In the genomic region with DNA sequence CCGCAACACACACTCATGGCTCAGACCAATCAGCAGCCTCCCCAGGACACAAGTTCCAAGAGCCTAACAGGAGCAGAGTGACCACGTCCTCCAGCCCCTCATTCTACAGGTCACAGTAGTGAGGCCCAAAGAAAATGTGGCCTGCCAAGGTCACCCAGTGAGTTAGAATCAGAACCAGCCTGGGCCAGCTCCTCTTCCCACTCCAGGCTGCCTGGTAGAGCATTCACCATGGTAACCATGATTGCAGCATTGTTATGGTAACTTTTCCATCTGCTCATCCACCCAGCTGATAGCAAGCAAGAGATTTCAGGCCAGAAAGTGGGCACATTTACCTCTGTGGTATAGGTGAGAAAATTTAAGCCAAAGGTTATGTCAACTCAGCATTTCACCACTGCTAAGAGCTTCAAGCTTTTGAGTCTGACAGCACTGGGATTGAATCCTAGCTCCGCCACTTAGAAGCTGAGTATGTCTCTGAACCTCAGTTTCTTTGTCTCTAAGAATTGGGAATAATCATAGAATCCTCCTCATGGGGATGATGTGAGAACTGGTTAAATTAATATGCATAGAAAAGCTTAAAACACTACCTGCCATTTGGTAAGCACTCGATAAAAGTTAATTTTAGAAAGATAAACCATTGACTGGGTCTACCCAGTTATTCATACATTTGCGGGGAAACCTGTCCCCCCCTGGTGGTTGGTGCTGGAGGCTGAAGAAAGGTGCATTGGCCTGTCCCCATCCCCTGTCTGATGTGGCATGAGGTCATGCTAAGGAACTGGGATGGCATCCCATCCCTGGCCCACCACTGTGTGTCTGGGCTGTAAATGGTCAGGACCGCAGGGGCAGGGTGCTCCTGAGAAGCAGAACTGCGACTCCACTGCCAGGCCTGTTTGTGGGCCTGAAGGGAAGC, we compare ENCODE assay signal across 8 cellular contexts.
A peak's percentile ranks its signal among the peaks of the same experiment; 100 is the strongest.
DNase-seq lines count a peak whose midpoint lies in the region; ATAC-seq and TF ChIP-seq lines count a peak whose summit lies in the region.

No MANE protein-coding gene starts in this region.

- H3K4me3 ChIP-seq in Karpas-422 (ENCODE audit: low read length) (no peak overlapping the region), spleen (no peak overlapping the region)

- H3K4me2 ChIP-seq in Karpas-422 (ENCODE audit: low read depth, low read length, poor library complexity, severe bottlenecking) = no peak overlapping the region

- ATAC-seq in activated naive CD4-positive, alpha-beta T cell treated with anti-CD3 and anti-CD28 coated beads, Interleukin-2, amount 50 U/mL, for 72 hours = peak; percentile 20 to 56
- ATAC-seq in HG02981 (IDR thresholded peaks at IDR 0.05; ENCODE audit: unreplicated experiment) (no peak), GM18873 (IDR thresholded peaks at IDR 0.05; ENCODE audit: low FRiP score, unreplicated experiment) (no peak)

- H3K27me3 ChIP-seq in Karpas-422 (ENCODE audit: low read length) (no peaks in the 10 kb centered on the region), spleen (replicated peaks in 1 of 7) (no peaks in the 10 kb centered on the region)

- H3K9me3 Mint-ChIP-seq in activated naive CD4-positive, alpha-beta T cell treated with anti-CD3 and anti-CD28 coated beads, Interleukin-2, amount 50 U/mL, for 72 hours = no peaks in the 10 kb centered on the region

- TF ChIP-seq CTCF in spleen (IDR thresholded peaks at IDR 0.05 in 8 of 11, conservative IDR thresholded peaks at IDR 0.05 in 3 of 11) = peak in 4 of 11 experiments; percentile 11 to 37 (median 26)

- no peaks in the 10 kb centered on the region for H3K9me2 ChIP-seq in Karpas-422 (replicated peaks; ENCODE audit: insufficient read depth, low read length)

- H4K20me1 ChIP-seq in Karpas-422 (ENCODE audit: insufficient read depth, low read depth, low read length) = peaks cover 9% of the 10 kb centered on the region; the same call in 1 of the 2 replicates

- H3K9me3 ChIP-seq in Karpas-422 (ENCODE audit: low read length) (no peaks in the 10 kb centered on the region), spleen (no peaks in the 10 kb centered on the region)

- no peak overlapping the region for H3K9ac ChIP-seq in Karpas-422 (ENCODE audit: low read length)

- H3K79me2 ChIP-seq in Karpas-422 (ENCODE audit: low read length) = no peaks in the 10 kb centered on the region

- H3K36me3 ChIP-seq in Karpas-422 (ENCODE audit: insufficient read depth, low read length) (no peaks in the 10 kb centered on the region), spleen (peaks cover 0 to 10% (median 0%) of the 10 kb centered on the region in 6 donors)

- WGBS in spleen, 5 donors = 78 to 88% (median 87%) methylated on average over 7 of the region's 7 CpGs

- H2AFZ ChIP-seq in Karpas-422 (ENCODE audit: low read length) = no peak overlapping the region

- no peaks in the 10 kb centered on the region for H3K36me3 Mint-ChIP-seq in activated naive CD4-positive, alpha-beta T cell treated with anti-CD3 and anti-CD28 coated beads, Interleukin-2, amount 50 U/mL, for 72 hours

- peak; percentile 60 for DNase-seq in GM03348 (ENCODE audit: low spot score)
- peak; percentile 75 for DNase-seq in Karpas-422
- DNase-seq in activated naive CD4-positive, alpha-beta T cell treated with anti-CD3 and anti-CD28 coated beads, Interleukin-2, amount 50 U/mL, for 72 hours (ENCODE audit: low spot score in 2 of 2) = peak in 1 of 2 donors; percentile 28
- DNase-seq in kidney tubule cell (ENCODE audit: low spot score) = peak; percentile 21
- DNase-seq in NOMO-1 treated with dmso at 0.1 percent for 144 hours (lab: John Stamatoyannopoulos, UW; ENCODE audit: unreplicated experiment) = no peak
- no peak for DNase-seq in spleen

- peak overlapping the region; percentile 18 to 68 for H3K27ac Mint-ChIP-seq in activated naive CD4-positive, alpha-beta T cell treated with anti-CD3 and anti-CD28 coated beads, Interleukin-2, amount 50 U/mL, for 72 hours

- no peak for TF ChIP-seq POLR2A in spleen (IDR thresholded peaks at IDR 0.05)

- intact Hi-C loops in spleen (cut with DNase I; ENCODE audit: low total_unique reads) = no loop called here

- H3K4me1 ChIP-seq in Karpas-422 (ENCODE audit: low read length) (no peaks in the 10 kb centered on the region), spleen (peaks cover 0 to 21% (median 5%) of the 10 kb centered on the region in 6 donors)

- H3K27ac ChIP-seq in Karpas-422 (ENCODE audit: low read length) = no peak overlapping the region
- H3K27ac ChIP-seq in spleen = no peak overlapping the region

Comparison
In these comparisons a context has a peak if more than half of its experiments do, and no peak if none do; other contexts are left out.
1. DNase-seq: peak in GM03348 (single experiment), Karpas-422 (single experiment) and kidney tubule cell (single experiment); none in NOMO-1 treated with dmso at 0.1 percent for 144 hours (single experiment) and spleen (single experiment).
2. ATAC-seq: peak in activated naive CD4-positive, alpha-beta T cell treated with anti-CD3 and anti-CD28 coated beads, Interleukin-2, amount 50 U/mL, for 72 hours (2 of 2); none in HG02981 (single experiment) and GM18873 (single experiment).